8 cellular contexts compared by ENCODE assay signal in the genomic region with DNA sequence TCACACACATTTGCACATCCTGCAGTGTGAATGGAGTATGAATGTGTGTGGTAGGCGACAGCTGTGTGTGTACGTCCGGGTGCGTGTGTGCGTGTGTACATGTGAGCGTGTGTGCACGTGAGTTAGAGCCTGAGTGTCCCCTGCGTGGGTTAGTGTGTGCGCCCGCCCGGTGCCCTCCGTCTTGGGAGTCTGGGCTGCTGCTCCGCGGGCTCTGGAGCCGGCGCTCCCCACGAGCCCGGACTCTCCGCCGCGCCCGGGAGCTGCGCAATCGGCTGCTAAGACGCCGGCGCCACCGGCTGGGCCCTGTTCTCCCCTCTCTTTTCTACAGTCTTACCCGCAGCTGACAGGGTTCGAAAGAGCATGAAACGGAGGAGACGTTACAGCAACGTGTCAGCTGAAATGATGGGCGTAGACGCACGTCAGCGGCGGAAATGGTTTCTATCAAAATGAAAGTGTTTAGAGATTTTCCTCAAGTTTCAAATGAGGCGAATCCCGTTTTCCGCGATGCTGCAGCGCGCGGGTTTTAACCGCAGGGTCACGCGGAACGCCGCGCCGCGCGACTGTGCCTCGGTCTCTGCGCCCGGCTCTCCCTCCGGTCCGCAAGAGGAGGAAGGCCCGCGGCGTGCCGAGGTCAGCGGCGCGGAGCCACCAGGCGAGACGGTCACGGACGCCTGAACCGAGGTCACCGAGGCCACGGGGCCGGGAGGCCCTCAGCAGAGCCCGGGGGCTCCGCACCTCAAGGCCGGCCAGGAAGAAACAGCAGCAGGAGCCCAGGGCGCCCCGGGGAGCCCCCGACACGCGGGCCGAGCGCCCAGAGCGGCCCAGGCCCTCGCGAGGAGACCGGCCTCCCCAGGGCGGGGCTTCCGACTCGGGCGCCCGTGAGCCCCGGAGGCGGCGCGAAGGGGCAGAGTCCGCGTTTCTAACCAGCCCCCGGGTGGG.
DNase-seq lines count a peak whose midpoint lies in the region; ATAC-seq and TF ChIP-seq lines count a peak whose summit lies in the region.

No MANE protein-coding gene starts in this region.

- intact Hi-C loops in IMR-90 (cut with micrococcal nuclease): no loop called here

- H3K9ac ChIP-seq in IMR-90 (ENCODE audit: low read depth, low read length): peak overlapping the region; percentile 55
- H3K9ac ChIP-seq in mesenchymal stem cell (ENCODE audit: low read length): peak overlapping the region; percentile 82

- ATAC-seq in IMR-90 (ENCODE audit: low read depth) (peak; percentile 84), HG03139 (IDR thresholded peaks at IDR 0.05; ENCODE audit: unreplicated experiment) (no peak), HG02840 (IDR thresholded peaks at IDR 0.05; ENCODE audit: low FRiP score, unreplicated experiment) (no peak)

- no peaks in the 10 kb centered on the region; the same call in 1 of the 2 replicates for H4K20me1 ChIP-seq in IMR-90 (ENCODE audit: insufficient read depth, low read length)

- H3K9me3 ChIP-seq in IMR-90 (ENCODE audit: control insufficient read depth, insufficient read depth, low read length) (peaks cover 2% of the 10 kb centered on the region; the same call in 1 of the 2 replicates), mesenchymal stem cell (ENCODE audit: control insufficient read depth, low read length) (no peaks in the 10 kb centered on the region)

- H3K23ac ChIP-seq in IMR-90 (ENCODE audit: low read depth, low read length) (peak overlapping the region; percentile 82; the same call in 1 of the 2 replicates), mesenchymal stem cell (ENCODE audit: low read length in 2 of 2) (peak overlapping the region in 1 of 2 experiments; percentile 28)

- dilution Hi-C loops in IMR-90 (cut with HindIII; ENCODE audit: low sequenced_read_pairs, unreplicated experiment): no loop called here

- peak; percentile 24 for DNase-seq in IMR-90
- peak; percentile 57 to 63 for DNase-seq in activated CD4-positive, alpha-beta T cell treated with anti-CD3 and anti-CD28 coated beads, Interleukin-2, amount 50 U/mL, for 4 hours
- peak; percentile 34 for DNase-seq in effector CD4-positive, alpha-beta T cell
- DNase-seq in mesenchymal stem cell: peak; percentile 53
- DNase-seq in stimulated activated CD8-positive, alpha-beta memory T cell treated with anti-CD3 and anti-CD28 coated beads, Interleukin-12 subunit alpha, Interleukin-12 subunit beta, amount 100 ng/mL, for 1 hour (ENCODE audit: low read depth): peak; percentile 26

- H4K8ac ChIP-seq in IMR-90 (ENCODE audit: low read depth in 2 of 2, low read length in 2 of 2) (no peak overlapping the region; a peak in 1 of 4 replicates), mesenchymal stem cell (ENCODE audit: low read length) (peak overlapping the region; percentile 50)

- no peaks in the 10 kb centered on the region for H3K9me1 ChIP-seq in IMR-90 (ENCODE audit: insufficient read depth, low read length)

- 3% methylated on average over 30 of the region's 100 CpGs; no CpG with 5 or more reads in 1 of the 2 experiments for WGBS in IMR-90 (ENCODE audit: extremely low coverage in 2 of 2, insufficient read length in 1 of 2), 2 experiments
- WGBS in mesenchymal stem cell: 1% methylated on average over 71 of the region's 100 CpGs

- H3K4me1 ChIP-seq in IMR-90 (ENCODE audit: control insufficient read depth, insufficient read depth, low read length) (peaks cover 4% of the 10 kb centered on the region; the same call in 1 of the 2 replicates), mesenchymal stem cell (ENCODE audit: control insufficient read depth, insufficient read depth, low read depth, low read length) (peaks cover 15% of the 10 kb centered on the region)

- no peak overlapping the region for H2BK20ac ChIP-seq in IMR-90 (ENCODE audit: low read depth, low read length)

- H2AFZ ChIP-seq in IMR-90 (replicated peaks; ENCODE audit: low read length, poor library complexity) (peak overlapping the region; percentile 90), mesenchymal stem cell (ENCODE audit: low read depth, low read length) (peak overlapping the region; percentile 63)

- H4K91ac ChIP-seq in IMR-90 (ENCODE audit: insufficient read depth, low read depth, low read length) (no peak overlapping the region), mesenchymal stem cell (ENCODE audit: low read length) (no peak overlapping the region)

- H3K27ac ChIP-seq in IMR-90 (ENCODE audit: insufficient read depth, low read length): no peak overlapping the region; the same call in 1 of the 2 replicates
- H3K27ac ChIP-seq in mesenchymal stem cell (ENCODE audit: low read length, poor library complexity, severe bottlenecking): no peak overlapping the region

- H3K4ac ChIP-seq in IMR-90 (ENCODE audit: low read depth, low read length): no peak overlapping the region; the same call in 1 of the 2 replicates
- no peak overlapping the region for H3K4ac ChIP-seq in mesenchymal stem cell (ENCODE audit: low read depth in 1 of 2, low read length in 2 of 2)

- H2BK5ac ChIP-seq in IMR-90 (ENCODE audit: low read depth, low read length, poor library complexity, severe bottlenecking): no peak overlapping the region
- H2BK5ac ChIP-seq in mesenchymal stem cell (ENCODE audit: low read depth, low read length, poor library complexity, severe bottlenecking): no peak overlapping the region

- H3K27me3 ChIP-seq in IMR-90 (ENCODE audit: control insufficient read depth, insufficient read depth, low read length): peaks cover 16% of the 10 kb centered on the region; the same call in 1 of the 2 replicates
- peaks cover 38 to 52% of the 10 kb centered on the region in 2 experiments for H3K27me3 ChIP-seq in mesenchymal stem cell (ENCODE audit: control insufficient read depth in 1 of 2, insufficient read depth in 1 of 2, low read length in 2 of 2)

- BruUV-seq in IMR-90 (replicated peaks; lab: Mats Ljungman, UMichigan): no TSS peak

- TF ChIP-seq RAD21 in IMR-90 (IDR thresholded peaks at IDR 0.05; ENCODE audit: low read length): no peak

- POLR2A ChIA-PET in IMR-90 (lab: Charles Lee; ENCODE audit: unreplicated experiment): no interaction called here

- H2AK9ac ChIP-seq in IMR-90 (replicated peaks; ENCODE audit: low read depth, low read length, poor library complexity): peak overlapping the region; percentile 90

- H3K4me3 ChIP-seq in GM08714 (ENCODE audit: low read length) (peak overlapping the region; percentile 62; the same call in 1 of the 2 replicates), IMR-90 (ENCODE audit: insufficient read depth, low read depth, low read length) (peak overlapping the region; percentile 67), mesenchymal stem cell (ENCODE audit: insufficient read depth in 1 of 2, low read depth in 1 of 2, low read length in 2 of 2) (peak overlapping the region; percentile 45 to 81)

- H3K36me3 ChIP-seq in IMR-90 (ENCODE audit: control insufficient read depth, insufficient read depth, low read length) (no peaks in the 10 kb centered on the region), mesenchymal stem cell (ENCODE audit: control insufficient read depth in 1 of 2, insufficient read depth in 2 of 2, low read depth in 1 of 2, low read length in 2 of 2) (no peaks in the 10 kb centered on the region)

- TF ChIP-seq CTCF in IMR-90 (conservative IDR thresholded peaks at IDR 0.05; ENCODE audit: low read depth, low read length): no peak

- peak overlapping the region; percentile 98 for H3K4me2 ChIP-seq in IMR-90 (ENCODE audit: low read depth, low read length)
- H3K4me2 ChIP-seq in mesenchymal stem cell (ENCODE audit: low read length, poor library complexity, severe bottlenecking): peak overlapping the region; percentile 96

- no peak for TF ChIP-seq POLR2A in IMR-90 (IDR thresholded peaks at IDR 0.05; ENCODE audit: low read depth, low read length)

- no peak overlapping the region for H4K5ac ChIP-seq in IMR-90 (ENCODE audit: low read depth, low read length)

- H2BK12ac ChIP-seq in mesenchymal stem cell (ENCODE audit: low read length in 2 of 2): no peak overlapping the region

- in situ Hi-C loops in IMR-90 (cut with MboI; ENCODE audit: low sequenced_read_pairs): no loop called here

- H3K79me1 ChIP-seq in IMR-90 (ENCODE audit: low read depth in 1 of 2, low read length in 2 of 2) (no peaks in the 10 kb centered on the region), mesenchymal stem cell (replicated peaks; ENCODE audit: low read length, poor library complexity, severe bottlenecking) (no peaks in the 10 kb centered on the region)

- H2BK120ac ChIP-seq in IMR-90 (ENCODE audit: low read depth, low read length) (no peak overlapping the region), mesenchymal stem cell (ENCODE audit: low read depth, low read length) (no peak overlapping the region)

- H3K18ac ChIP-seq in IMR-90 (ENCODE audit: low read depth, low read length) (no peak overlapping the region), mesenchymal stem cell (ENCODE audit: low read depth in 1 of 2, low read length in 2 of 2) (peak overlapping the region in 1 of 2 experiments; percentile 13)

- H2BK15ac ChIP-seq in IMR-90 (ENCODE audit: low read depth, low read length) (no peak overlapping the region), mesenchymal stem cell (ENCODE audit: low read depth, poor library complexity, severe bottlenecking) (peak overlapping the region; percentile 36)

- CTCF ChIA-PET in IMR-90 (lab: Yijun Ruan, JAX): no interaction called here

- H3K14ac ChIP-seq in IMR-90 (replicated peaks; ENCODE audit: low read depth, low read length) (no peak overlapping the region), mesenchymal stem cell (ENCODE audit: low read length in 2 of 2) (peak overlapping the region in 1 of 2 experiments; percentile 58)

- H2AK5ac ChIP-seq in IMR-90 (ENCODE audit: low read depth, low read length): no peak overlapping the region; the same call in 1 of the 2 replicates
- no peak overlapping the region for H2AK5ac ChIP-seq in mesenchymal stem cell (ENCODE audit: low read length, severe bottlenecking)

- H3K56ac ChIP-seq in IMR-90 (ENCODE audit: extremely low read depth, insufficient read depth, low read length): no peak overlapping the region

TF ChIP-seq in IMR-90, 13 proteins besides CTCF, POLR2A, EP300 and RAD21:
- TF ChIP-seq MAFK (IDR thresholded peaks at IDR 0.05; ENCODE audit: low read depth, low read length) (no peak), BHLHE40 (IDR thresholded peaks at IDR 0.05; ENCODE audit: low read depth, low read length) (peak; percentile 71), NFE2L2 (IDR thresholded peaks at IDR 0.05; ENCODE audit: low read depth, low read length) (no peak), RCOR1 (IDR thresholded peaks at IDR 0.05; ENCODE audit: insufficient replicate concordance, low read length) (no peak)
- TF ChIP-seq, protein P1, sequence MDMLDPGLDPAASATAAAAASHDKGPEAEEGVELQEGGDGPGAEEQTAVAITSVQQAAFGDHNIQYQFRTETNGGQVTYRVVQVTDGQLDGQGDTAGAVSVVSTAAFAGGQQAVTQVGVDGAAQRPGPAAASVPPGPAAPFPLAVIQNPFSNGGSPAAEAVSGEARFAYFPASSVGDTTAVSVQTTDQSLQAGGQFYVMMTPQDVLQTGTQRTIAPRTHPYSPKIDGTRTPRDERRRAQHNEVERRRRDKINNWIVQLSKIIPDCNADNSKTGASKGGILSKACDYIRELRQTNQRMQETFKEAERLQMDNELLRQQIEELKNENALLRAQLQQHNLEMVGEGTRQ (IDR thresholded peaks at IDR 0.05; ENCODE audit: low read depth, low read length): 0 out of 2 replicates have a peak, but pooled peaks have one; percentile 8
TF ChIP-seq in IMR-90: peak in this region for 2.
